In genomic region chr11:66010036-66010435, GRCh38 we compare ENCODE assay signal across 15 cellular contexts. TPM values are rescaled to one million over a fixed set of nuclear protein-coding genes. Genes with fewer than 3 reads are reported as not detected.
"Had no signal": no experiment of that assay in that cellular context is flagged by ENCODE, and none has a peak within 500 bp of the region (broad histone marks: within the 10 kb centered on the region; RNA-seq: fewer than 3 reads in every experiment).

No MANE protein-coding gene starts in this region.

RNA-seq across cellular contexts. Expression of gene CST6, which starts 1.8 kb away (rescaled TPM):
- total RNA-seq: natural killer cell, osteocyte, spleen, subcutaneous adipose tissue, temporal lobe had no signal

RNA-seq across cellular contexts. Expression of gene CATSPER1, which starts 16.2 kb away (rescaled TPM):
- total RNA-seq: right atrium auricular region, sciatic nerve, smooth muscle cell, stomach, temporal lobe, thoracic aorta, thyroid gland, ureter, vagina had no signal

RNA-seq across cellular contexts. Expression of gene GAL3ST3, which starts 38.9 kb away (rescaled TPM):
- total RNA-seq: naive thymus-derived CD4-positive, alpha-beta T cell; natural killer cell; sciatic nerve; spleen; stomach; tibial nerve; ureter; vagina had no signal
